Comparison of ENCODE assay signal across 15 cellular contexts in genomic region chr16:85458952-85459351, GRCh38.
DNase-seq lines count a peak whose midpoint lies in the region; ATAC-seq and TF ChIP-seq lines count a peak whose summit lies in the region.
"Had no signal": no experiment of that assay in that cellular context is flagged by ENCODE, and none has a peak within 500 bp of the region (broad histone marks: within the 10 kb centered on the region; RNA-seq: fewer than 3 reads in every experiment).

No MANE protein-coding gene starts in this region.

- ATAC-seq in esophagus mucosa = peak; percentile 10
- no peak for ATAC-seq in GM21367 (IDR thresholded peaks at IDR 0.05; ENCODE audit: unreplicated experiment)
- ATAC-seq: activated T-cell treated with anti-CD3 and anti-CD28 coated beads, Interleukin-2, amount 50 U/mL, for 4 hours; left lung had no signal

- no peak overlapping the region for H3K14ac ChIP-seq in trophoblast cell (ENCODE audit: low read length)

- no peak overlapping the region for H3K18ac ChIP-seq in trophoblast cell (ENCODE audit: low read length)

- H3K4me2 ChIP-seq in trophoblast cell (ENCODE audit: low read length) = no peak overlapping the region

- peaks cover 3% of the 10 kb centered on the region for H3K79me2 ChIP-seq in trophoblast cell (ENCODE audit: control insufficient read depth, insufficient read depth, low read length, poor library complexity)

- peaks cover 21% of the 10 kb centered on the region for H3K79me1 ChIP-seq in trophoblast cell (ENCODE audit: low read length)

- H3K27ac ChIP-seq in trophoblast cell (ENCODE audit: low read depth, low read length) = no peak overlapping the region
- H3K27ac ChIP-seq: left lung, SK-N-MC had no signal

- no peak overlapping the region for H3K23ac ChIP-seq in trophoblast cell (ENCODE audit: low read length)

- H3K9me3 ChIP-seq in trophoblast cell (ENCODE audit: insufficient read depth, low read depth, low read length) = no peaks in the 10 kb centered on the region
- H3K9me3 ChIP-seq: left lung had no signal

- no peak overlapping the region for H3K4ac ChIP-seq in trophoblast cell (ENCODE audit: low read depth, low read length)

- H3K36me3 ChIP-seq in trophoblast cell (ENCODE audit: control insufficient read depth in 1 of 2, insufficient read depth in 2 of 2, low read length in 2 of 2) = no peaks in the 10 kb centered on the region
- H3K36me3 ChIP-seq: left lung had no signal

- H2BK120ac ChIP-seq in trophoblast cell (ENCODE audit: insufficient read depth, low read length, poor library complexity) = no peak overlapping the region

- in situ Hi-C loops in Caki2 (cut with HindIII; ENCODE audit: low pct_unique_long_range_greater_than_20kb, low sequenced_read_pairs) = no loop called here

- no peak overlapping the region for H2BK5ac ChIP-seq in trophoblast cell (ENCODE audit: low read depth, low read length, poor library complexity)

- peak overlapping the region; percentile 33 for H4K91ac ChIP-seq in trophoblast cell (ENCODE audit: low read depth, low read length)

- no peak overlapping the region for H4K8ac ChIP-seq in trophoblast cell (ENCODE audit: low read depth, low read length)

- no peak overlapping the region for H4K12ac ChIP-seq in trophoblast cell (ENCODE audit: low read depth, low read length)

- peak; percentile 16 for DNase-seq in Caki2 (ENCODE audit: low read depth)
- peak; percentile 76 for DNase-seq in NCI-H1092 (lab: John Stamatoyannopoulos, UW)
- DNase-seq in trophoblast cell = no peak
- DNase-seq in HEK293T (ENCODE audit: extremely low spot score) = no peak
- DNase-seq in SK-N-DZ (ENCODE audit: low spot score) = no peak
- DNase-seq: activated CD4-positive, alpha-beta T cell treated with anti-CD3 and anti-CD28 coated beads, Interleukin-2, amount 50 U/mL, for 4 hours; activated T-cell treated with anti-CD3 and anti-CD28 coated beads, Interleukin-2, amount 50 U/mL, for 4 hours; C1 segment of cervical spinal cord; effector memory CD4-positive, alpha-beta T cell; H9; naive B cell had no signal

- CTCF ChIA-PET in HEK293T (lab: Yijun Ruan, JAX) = interaction anchor here (0.8 kb wide), 1 partner anchor 157 kb away, joined by 4 read pairs; no protein-coding TSS in a partner anchor

- H3K4me1 ChIP-seq in trophoblast cell (ENCODE audit: control insufficient read depth in 1 of 2, insufficient read depth in 2 of 2, low read length in 2 of 2) = peaks cover 32 to 33% of the 10 kb centered on the region in 2 experiments

- peaks cover 3% of the 10 kb centered on the region for H3K27me3 ChIP-seq in trophoblast cell (ENCODE audit: insufficient read depth, low read length)

- POLR2A ChIA-PET in HEK293T (lab: Yijun Ruan, JAX) = no interaction called here

- WGBS in trophoblast cell (ENCODE audit: extremely low coverage, insufficient coverage, insufficient read length) = no CpG with 5 or more reads among the region's 11 CpGs

- H3K9ac ChIP-seq in trophoblast cell (ENCODE audit: low read length) = no peak overlapping the region

- H2AFZ ChIP-seq in trophoblast cell (ENCODE audit: insufficient read depth, low read length, poor library complexity) = no peak overlapping the region

- no peak overlapping the region for H2AK5ac ChIP-seq in trophoblast cell (ENCODE audit: low read length)

- no peak overlapping the region for H3K4me3 ChIP-seq in trophoblast cell (ENCODE audit: low read depth, low read length)
- H3K4me3 ChIP-seq: left lung, SK-N-MC had no signal

- H2BK12ac ChIP-seq in trophoblast cell (ENCODE audit: low read length) = no peak overlapping the region

TF ChIP-seq in HEK293T, 16 proteins besides CTCF, POLR2A, EP300 and RAD21:
- no peak for TF ChIP-seq NFRKB (IDR thresholded peaks at IDR 0.05)
- TF ChIP-seq HDGF (IDR thresholded peaks at IDR 0.05; ENCODE audit: borderline replicate concordance) = no peak
- no peak for TF ChIP-seq ARNT (IDR thresholded peaks at IDR 0.05)
- TF ChIP-seq SUZ12 (IDR thresholded peaks at IDR 0.05) = no peak
- TF ChIP-seq PKNOX1 (IDR thresholded peaks at IDR 0.05) = no peak
- no peak for TF ChIP-seq ZNF384 (IDR thresholded peaks at IDR 0.05)

Comparison
In these comparisons a context has a peak if more than half of its experiments do, and no peak if none do; other contexts are left out.
1. DNase-seq: peak in Caki2 (single experiment) and NCI-H1092 (single experiment); none in trophoblast cell (0 of 2), HEK293T (single experiment) and SK-N-DZ (single experiment).